1 cellular context compared by ENCODE assay signal in genomic region chr5:140590861-140591260, GRCh38.
TF ChIP-seq lines count a peak whose summit lies in the region.

No MANE protein-coding gene starts in this region.

TF ChIP-seq in IMR-90, 13 proteins besides CTCF, POLR2A, EP300 and RAD21:
- no peak for TF ChIP-seq MAFK (IDR thresholded peaks at IDR 0.05; ENCODE audit: low read depth, low read length)
